In the genomic region with DNA sequence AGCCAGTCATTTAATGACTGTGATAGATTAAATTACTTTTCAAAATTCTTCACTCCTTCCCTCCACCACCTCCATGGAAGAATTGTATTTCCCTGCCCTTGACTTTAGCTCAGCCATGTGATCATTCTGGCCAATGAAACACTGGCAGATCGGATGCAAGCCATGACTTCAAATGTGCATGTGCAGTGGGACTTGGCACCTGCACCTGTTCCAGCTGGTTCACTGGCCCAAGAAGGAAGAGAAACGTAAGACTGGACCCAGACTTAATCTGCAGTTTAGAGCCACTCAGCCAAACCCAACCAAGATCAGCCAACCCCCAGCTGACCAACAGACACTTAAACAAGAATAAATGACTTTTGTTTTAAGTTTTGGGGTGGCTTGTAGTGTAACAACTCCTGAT, we compare ENCODE assay signal across 24 cellular contexts. TPM values are rescaled to one million over a fixed set of nuclear protein-coding genes. Genes with fewer than 3 reads are reported as not detected.
DNase-seq lines count a peak whose midpoint lies in the region; ATAC-seq, FAIRE-seq and TF ChIP-seq lines count a peak whose summit lies in the region.
"Had no signal": no experiment of that assay in that cellular context is flagged by ENCODE, and none has a peak within 500 bp of the region (broad histone marks: within the 10 kb centered on the region; RNA-seq: fewer than 3 reads in every experiment).

No MANE protein-coding gene starts in this region.

- no peaks in the 10 kb centered on the region for H3K9me1 ChIP-seq in K562 (ENCODE audit: control insufficient read depth, insufficient read depth, low read length)

- TF ChIP-seq CTCF in HL-60 (IDR thresholded peaks at IDR 0.05; ENCODE audit: insufficient read depth, low read length) = no peak
- TF ChIP-seq CTCF in K562 (IDR thresholded peaks at IDR 0.05 in 2 of 3, conservative IDR thresholded peaks at IDR 0.05 in 1 of 3; ENCODE audit: insufficient read depth in 2 of 3, low read depth in 1 of 3, low read length in 3 of 3) = no peak
- no peak for TF ChIP-seq CTCF in psoas muscle (IDR thresholded peaks at IDR 0.05)
- no peak for TF ChIP-seq CTCF in osteocyte (IDR thresholded peaks at IDR 0.05)

- no peak overlapping the region for H3K4me3 Mint-ChIP-seq in osteocyte (ENCODE audit: unreplicated experiment)
- H3K4me3 Mint-ChIP-seq: activated naive CD8-positive, alpha-beta T cell treated with anti-CD3 and anti-CD28 coated beads, Interleukin-2, amount 50 U/mL, for 24 hours; central memory CD8-positive, alpha-beta T cell; dendritic cell treated with granulocyte-macrophage colony-stimulating factor and Interleukin-4, amounts not matched to agents 40 ng/mL and 50 ng/mL, for 4 days; endodermal cell; naive thymus-derived CD8-positive, alpha-beta T cell; T-helper 1 cell treated with Interleukin-12 subunit alpha and Interleukin-12 subunit beta and Interleukin-4 antibody, amounts not matched to agents 30 μg/mL and 1 μg/mL, for 36 hours; type B pancreatic cell had no signal

- intact Hi-C loops in K562 (cut with micrococcal nuclease) (no loop called here), psoas muscle (cut with DNase I) (no loop called here)

- H3K4me1 ChIP-seq in K562 (replicated peaks in 1 of 2; ENCODE audit: control insufficient read depth in 2 of 2, insufficient read depth in 2 of 2, low read length in 2 of 2) (no peaks in the 10 kb centered on the region), psoas muscle (peaks cover 37% of the 10 kb centered on the region)

- H3K9me3 Mint-ChIP-seq in osteocyte (ENCODE audit: unreplicated experiment) = no peaks in the 10 kb centered on the region
- H3K9me3 Mint-ChIP-seq: activated naive CD8-positive, alpha-beta T cell treated with anti-CD3 and anti-CD28 coated beads, Interleukin-2, amount 50 U/mL, for 24 hours; central memory CD8-positive, alpha-beta T cell; dendritic cell treated with granulocyte-macrophage colony-stimulating factor and Interleukin-4, amounts not matched to agents 40 ng/mL and 50 ng/mL, for 4 days; endodermal cell; naive thymus-derived CD8-positive, alpha-beta T cell; T-helper 1 cell treated with Interleukin-12 subunit alpha and Interleukin-12 subunit beta and Interleukin-4 antibody, amounts not matched to agents 30 μg/mL and 1 μg/mL, for 36 hours; type B pancreatic cell had no signal

- H3K4me1 Mint-ChIP-seq in osteocyte (ENCODE audit: unreplicated experiment) = no peaks in the 10 kb centered on the region
- H3K4me1 Mint-ChIP-seq: endodermal cell had no signal

- no peak for FAIRE-seq in K562 (lab: Jason Lieb, UNC)
- FAIRE-seq: G401.6 had no signal

- no peak for TF ChIP-seq POLR2A in K562 (conservative IDR thresholded peaks at IDR 0.05)

- in situ Hi-C loops in K562 (cut with MboI) = no loop called here

- H3K27ac ChIP-seq in HL-60 (replicated peaks) = peak overlapping the region; percentile 78
- no peak overlapping the region for H3K27ac ChIP-seq in K562 (ENCODE audit: extremely low read depth, low read depth, low read length)
- H3K27ac ChIP-seq in psoas muscle = peak overlapping the region; percentile 76
- H3K27ac ChIP-seq: BLaER1 treated with 17β-estradiol and CSF1 and Interleukin-3, amounts not matched to agents 10 nM and 100 nM; SK-N-MC had no signal

- H2AFZ ChIP-seq in K562 (ENCODE audit: low read depth, low read length) = no peak overlapping the region

- H3K79me2 ChIP-seq in K562 (ENCODE audit: control insufficient read depth, insufficient read depth, low read length) = no peaks in the 10 kb centered on the region

- peaks cover 2% of the 10 kb centered on the region for H3K27me3 Mint-ChIP-seq in osteocyte (ENCODE audit: unreplicated experiment)
- H3K27me3 Mint-ChIP-seq: activated naive CD8-positive, alpha-beta T cell treated with anti-CD3 and anti-CD28 coated beads, Interleukin-2, amount 50 U/mL, for 24 hours; central memory CD8-positive, alpha-beta T cell; dendritic cell treated with granulocyte-macrophage colony-stimulating factor and Interleukin-4, amounts not matched to agents 40 ng/mL and 50 ng/mL, for 4 days had no signal

- DNase-seq in HL-60 (ENCODE audit: low read depth in 1 of 2, low spot score in 1 of 2) (no peak), K562 (ENCODE audit: extremely low read depth in 1 of 4, low spot score in 3 of 4) (no peak), psoas muscle (no peak), osteocyte (ENCODE audit: extremely low spot score, unreplicated experiment) (no peak), T-helper 2 cell (no peak), T-helper 1 cell (no peak)
- DNase-seq: activated CD4-positive, alpha-beta T cell treated with anti-CD3 and anti-CD28 coated beads, Interleukin-2, amount 50 U/mL, for 4 hours; activated naive CD8-positive, alpha-beta T cell treated with anti-CD3 and anti-CD28 coated beads, Interleukin-2, amount 50 U/mL, for 24 hours; activated T-cell treated with anti-CD3 and anti-CD28 coated beads, Interleukin-2, amount 50 U/mL, for 48 hours; endodermal cell; naive thymus-derived CD8-positive, alpha-beta T cell; NCI-H1694; NCI-H446 treated with DMSO at 0.1 percent for 48 hours; stimulated activated CD4-positive, alpha-beta T cell treated with anti-CD3 and anti-CD28 coated beads, Interleukin-4, amount 100 ng/mL, for 24 hours had no signal

- no peaks in the 10 kb centered on the region for H3K9me3 ChIP-seq in K562 (replicated peaks; ENCODE audit: control insufficient read depth, insufficient read depth, low read depth, low read length)
- H3K9me3 ChIP-seq in psoas muscle = no peaks in the 10 kb centered on the region
- H3K9me3 ChIP-seq: BLaER1 treated with 17β-estradiol and CSF1 and Interleukin-3, amounts not matched to agents 10 nM and 100 nM; heart left ventricle had no signal

- ATAC-seq in GM18511 (IDR thresholded peaks at IDR 0.05; ENCODE audit: unreplicated experiment) (peak; percentile 24), K562 (no peak), psoas muscle (peak in 2 of 4 donors; percentile 22 to 37), HG02870 (IDR thresholded peaks at IDR 0.05; ENCODE audit: unreplicated experiment) (no peak)
- ATAC-seq: activated naive CD8-positive, alpha-beta T cell treated with anti-CD3 and anti-CD28 coated beads, Interleukin-2, amount 50 U/mL, for 24 hours; naive thymus-derived CD8-positive, alpha-beta T cell had no signal

- H3K27me3 ChIP-seq in HL-60 (ENCODE audit: insufficient read depth, poor library complexity, severe bottlenecking) (no peaks in the 10 kb centered on the region), K562 (ENCODE audit: control insufficient read depth in 2 of 2, insufficient read depth in 2 of 2, low read length in 2 of 2) (peaks cover 5 to 19% of the 10 kb centered on the region in 2 experiments; a peak in 3 of 5 replicates), psoas muscle (ENCODE audit: insufficient read depth in 3 of 3, low read length in 2 of 3) (no peaks in the 10 kb centered on the region)
- H3K27me3 ChIP-seq: BLaER1 treated with 17β-estradiol and CSF1 and Interleukin-3, amounts not matched to agents 10 nM and 100 nM; heart left ventricle had no signal

- H3K4me2 ChIP-seq in K562 (ENCODE audit: insufficient read depth, low read length) = no peak overlapping the region

- TF ChIP-seq EP300 in K562 (IDR thresholded peaks at IDR 0.05; ENCODE audit: low read length) = no peak

- TF ChIP-seq RAD21 in K562 (CRISPR knock-in tag; conservative IDR thresholded peaks at IDR 0.05 in 1 of 2, IDR thresholded peaks at IDR 0.05 in 1 of 2) = no peak

- BruUV-seq in K562 (replicated peaks; lab: Mats Ljungman, UMichigan) = no TSS peak

- POLR2A ChIA-PET in K562 (lab: Yijun Ruan, JAX) = interaction anchor here (0.6 to 2.8 kb wide), 3 partner anchors 12 to 107 kb away, joined by 3 to 8 read pairs (median 6); a partner anchor contains a TSS

- H4K20me1 ChIP-seq in K562 (replicated peaks; ENCODE audit: control insufficient read depth, insufficient read depth, low read length) = 0 out of 2 replicates have a peak, but pooled peaks cover 5% of the 10 kb centered on the region
- H4K20me1 ChIP-seq: BLaER1 treated with 17β-estradiol and CSF1 and Interleukin-3, amounts not matched to agents 10 nM and 100 nM had no signal

- H3K36me3 ChIP-seq in K562 (ENCODE audit: control insufficient read depth, insufficient read depth, low read length) (no peaks in the 10 kb centered on the region), psoas muscle (ENCODE audit: insufficient read depth in 1 of 2, low read depth in 1 of 2) (no peaks in the 10 kb centered on the region)

- H3K4me3 ChIP-seq in HL-60 (replicated peaks; ENCODE audit: insufficient read depth, low read length) (no peak overlapping the region), K562 (no peak overlapping the region), psoas muscle (no peak overlapping the region)
- H3K4me3 ChIP-seq: BLaER1 treated with 17β-estradiol and CSF1 and Interleukin-3, amounts not matched to agents 10 nM and 100 nM; heart left ventricle; SK-N-MC had no signal

- H3K9ac ChIP-seq in K562 (ENCODE audit: insufficient read depth in 1 of 2, low read depth in 2 of 2, low read length in 2 of 2) = no peak overlapping the region
- H3K9ac ChIP-seq: BLaER1 treated with 17β-estradiol and CSF1 and Interleukin-3, amounts not matched to agents 10 nM and 100 nM had no signal

- no peaks in the 10 kb centered on the region for H3K36me3 Mint-ChIP-seq in osteocyte (ENCODE audit: unreplicated experiment)
- H3K36me3 Mint-ChIP-seq: type B pancreatic cell had no signal

- no peak overlapping the region for H3K27ac Mint-ChIP-seq in osteocyte (ENCODE audit: unreplicated experiment)
- H3K27ac Mint-ChIP-seq: activated naive CD8-positive, alpha-beta T cell treated with anti-CD3 and anti-CD28 coated beads, Interleukin-2, amount 50 U/mL, for 24 hours; dendritic cell treated with granulocyte-macrophage colony-stimulating factor and Interleukin-4, amounts not matched to agents 40 ng/mL and 50 ng/mL, for 4 days; endodermal cell; naive thymus-derived CD8-positive, alpha-beta T cell; T-helper 1 cell treated with Interleukin-12 subunit alpha and Interleukin-12 subunit beta and Interleukin-4 antibody, amounts not matched to agents 30 μg/mL and 1 μg/mL, for 36 hours had no signal

- CTCF ChIA-PET in K562 (lab: Yijun Ruan, JAX; ENCODE audit: low intra/inter-chr PET ratio) = interaction anchor here (0.6 kb wide), 1 partner anchor 1144 kb away, joined by 3 read pairs; no protein-coding TSS in a partner anchor

- WGBS in K562 (ENCODE audit: insufficient coverage, low coverage, missing lambda C conversion rate) = 0% methylated on average over 2 of the region's 2 CpGs
- 21 to 55% (median 37%) methylated on average over 2 of the region's 2 CpGs for WGBS in psoas muscle, 3 donors

RNA-seq across cellular contexts. Expression of a gene that starts 11.8 kb away (rescaled TPM):
- total RNA-seq in K562 (2011; cell fraction: chromatin; rRNA removed; ENCODE audit: low replicate concordance) = 3.7 and 8.1 TPM in 2 replicates
- 3.0 and 3.2 TPM in 2 replicates for total RNA-seq in K562 (2011; cell fraction: nucleolus; rRNA removed)
- total RNA-seq in K562 (2011; cell fraction: nucleoplasm; rRNA removed) = 6.1 and 11.6 TPM in 2 replicates
- 15.9 and 16.0 TPM in 2 replicates for total RNA-seq in K562 (2014; rRNA removed)
- total RNA-seq in K562 (2014; rRNA removed; fragmentation: Illumina TruSeq; extraction: Trizol) = 32.8 and 34.2 TPM in 2 replicates
- 26.9 and 30.3 TPM in 2 replicates for total RNA-seq in K562 (2015; rRNA removed; fragmentation: Illumina TruSeq; extraction: Trizol)
- 44.0 and 46.0 TPM in 2 replicates for total RNA-seq in K562 (2021)
- polyA plus RNA-seq in K562 (2011; rRNA removed) = 48.3 and 62.7 TPM in 2 replicates
- polyA plus RNA-seq in K562 (2011; cell fraction: cytosol; rRNA removed) = 8.6 and 12.8 TPM in 2 replicates
- 5.3 and 11.8 TPM in 2 replicates for polyA plus RNA-seq in K562 (2011; cell fraction: nucleus; rRNA removed)
- 26.1 and 35.0 TPM in 2 replicates for polyA plus RNA-seq in K562 (2012)
- polyA plus RNA-seq in K562 (2014; fragmentation: Illumina TruSeq; extraction: Trizol) = 36.6 and 38.7 TPM in 2 replicates
- 100 to 1,000 TPM; 131 TPM for polyA plus RNA-seq in K562 (2014; fragmentation: Nextera tagmentation; extraction: Ambion mirVana)
- 27.2 and 28.3 TPM in 2 replicates for polyA plus RNA-seq in K562 (2014; rRNA removed)
- 24.8 and 26.0 TPM in 2 replicates for polyA minus RNA-seq in K562 (2011; rRNA and poly(A)+ RNA removed)
- 11.1 and 12.0 TPM in 2 replicates for polyA minus RNA-seq in K562 (2011; cell fraction: cytosol; rRNA and poly(A)+ RNA removed)
- 5.1 and 9.1 TPM in 2 replicates for polyA minus RNA-seq in K562 (2011; cell fraction: nucleus; rRNA and poly(A)+ RNA removed)
- total RNA-seq in psoas muscle = 10 to 100 TPM; 23.5 to 53.3 (median 43.3) TPM
- polyA plus RNA-seq in psoas muscle = 100 to 1,000 TPM in 1 of 3 donors, 10 to 100 TPM in 2; 33.4 to 108 (median 76.9) TPM
- total RNA-seq in osteocyte = 16.7 and 21.4 TPM in 2 replicates

RNA-seq across cellular contexts. Expression of a gene that starts 12.0 kb away (rescaled TPM):
- 95.1 and 114 TPM in 2 replicates for total RNA-seq in K562 (2011; cell fraction: chromatin; rRNA removed; ENCODE audit: low replicate concordance)
- total RNA-seq in K562 (2011; cell fraction: nucleolus; rRNA removed) = 55.7 and 63.8 TPM in 2 replicates
- total RNA-seq in K562 (2011; cell fraction: nucleoplasm; rRNA removed) = 70.1 and 91.8 TPM in 2 replicates
- 41.2 and 41.6 TPM in 2 replicates for total RNA-seq in K562 (2014; rRNA removed)
- 43.6 and 49.4 TPM in 2 replicates for total RNA-seq in K562 (2014; rRNA removed; fragmentation: Illumina TruSeq; extraction: Trizol)
- total RNA-seq in K562 (2015; rRNA removed; fragmentation: Illumina TruSeq; extraction: Trizol) = 37.7 and 41.1 TPM in 2 replicates
- 38.9 and 40.9 TPM in 2 replicates for total RNA-seq in K562 (2021)
- 35.5 and 44.4 TPM in 2 replicates for polyA plus RNA-seq in K562 (2011; rRNA removed)
- polyA plus RNA-seq in K562 (2011; cell fraction: cytosol; rRNA removed) = 19.0 and 27.9 TPM in 2 replicates
- polyA plus RNA-seq in K562 (2011; cell fraction: nucleus; rRNA removed) = 38.4 and 44.0 TPM in 2 replicates
- 25.3 and 33.7 TPM in 2 replicates for polyA plus RNA-seq in K562 (2012)
- polyA plus RNA-seq in K562 (2014; fragmentation: Illumina TruSeq; extraction: Trizol) = 42.9 and 44.1 TPM in 2 replicates
- 10 to 100 TPM; 12.8 to 14.5 TPM for polyA plus RNA-seq in K562 (2014; fragmentation: Nextera tagmentation; extraction: Ambion mirVana)
- 33.0 and 38.2 TPM in 2 replicates for polyA plus RNA-seq in K562 (2014; rRNA removed)
- 63.7 and 64.9 TPM in 2 replicates for polyA minus RNA-seq in K562 (2011; rRNA and poly(A)+ RNA removed)
- 19.3 and 23.3 TPM in 2 replicates for polyA minus RNA-seq in K562 (2011; cell fraction: cytosol; rRNA and poly(A)+ RNA removed)
- 54.3 and 94.4 TPM in 2 replicates for polyA minus RNA-seq in K562 (2011; cell fraction: nucleus; rRNA and poly(A)+ RNA removed)
- 10 to 100 TPM in 2 of 4 donors, 1 to 10 TPM in 2; 5.4 to 15.5 (median 9.0) TPM for total RNA-seq in psoas muscle
- polyA plus RNA-seq in psoas muscle = 10 to 100 TPM in 2 of 3 donors, 1 to 10 TPM in 1; 8.2 to 24.4 (median 11.9) TPM
- total RNA-seq in osteocyte = 10.4 and 10.8 TPM in 2 replicates
